In genomic region chr6:43856005-43856765, GRCh38 we compare ENCODE assay signal across 1 cellular context.
TF ChIP-seq lines count a peak whose summit lies in the region.

No MANE protein-coding gene starts in this region.

TF ChIP-seq in HepG2, 621 proteins besides CTCF, POLR2A, EP300 and RAD21 (continued from another document and continues in another):
- TF ChIP-seq CEBPZ (IDR thresholded peaks at IDR 0.05; ENCODE audit: low read length) = no peak
- peak; percentile 99 for TF ChIP-seq CBFB (CRISPR knock-in tag; IDR thresholded peaks at IDR 0.05)
- no peak for TF ChIP-seq FOXA1 (IDR thresholded peaks at IDR 0.05)
- TF ChIP-seq FOXA1 (CRISPR knock-in tag; IDR thresholded peaks at IDR 0.05) = peak; percentile 72
- TF ChIP-seq HNRNPLL (IDR thresholded peaks at IDR 0.05; ENCODE audit: low read depth, low read length, poor library complexity, severe bottlenecking) = peak; percentile 24
- no peak for TF ChIP-seq AGO1 (IDR thresholded peaks at IDR 0.05; ENCODE audit: low read depth, low read length, poor library complexity, severe bottlenecking)
- TF ChIP-seq ZC3H4 (CRISPR knock-in tag; IDR thresholded peaks at IDR 0.05; ENCODE audit: borderline replicate concordance) = no peak
- no peak for TF ChIP-seq ZNF7 (CRISPR knock-in tag; IDR thresholded peaks at IDR 0.05)
- TF ChIP-seq KAT7 (CRISPR knock-in tag; IDR thresholded peaks at IDR 0.05; ENCODE audit: borderline replicate concordance) = no peak
- 0 out of 2 replicates have a peak, but pooled peaks have one; percentile 77 for TF ChIP-seq ZMAT3 (CRISPR knock-in tag; conservative IDR thresholded peaks at IDR 0.05)
- no peak for TF ChIP-seq ZNF337 (CRISPR knock-in tag; IDR thresholded peaks at IDR 0.05; ENCODE audit: borderline replicate concordance, low read depth)
- no peak for TF ChIP-seq HMGA1 (CRISPR knock-in tag; conservative IDR thresholded peaks at IDR 0.05)
- no peak; the same call in 1 of the 2 replicates for TF ChIP-seq TCF7 (IDR thresholded peaks at IDR 0.05; ENCODE audit: low read depth)
- TF ChIP-seq MTF1 (CRISPR knock-in tag; IDR thresholded peaks at IDR 0.05) = no peak
- TF ChIP-seq SSRP1 (CRISPR knock-in tag; IDR thresholded peaks at IDR 0.05) = peak; percentile 99
- TF ChIP-seq ZNF253 (CRISPR knock-in tag; IDR thresholded peaks at IDR 0.05; ENCODE audit: borderline replicate concordance) = no peak
- no peak for TF ChIP-seq PREB (CRISPR knock-in tag; IDR thresholded peaks at IDR 0.05)
- peak; percentile 43; the same call in 1 of the 2 replicates for TF ChIP-seq GABPB1 (CRISPR knock-in tag; IDR thresholded peaks at IDR 0.05)
- peak; percentile 63; the same call in 1 of the 2 replicates for TF ChIP-seq TFAP4 (IDR thresholded peaks at IDR 0.05; ENCODE audit: borderline replicate concordance, low read depth)
- no peak for TF ChIP-seq IRX3 (CRISPR knock-in tag; IDR thresholded peaks at IDR 0.05; ENCODE audit: borderline replicate concordance, low read depth)
- TF ChIP-seq NBN (conservative IDR thresholded peaks at IDR 0.05) = no peak
- peak; percentile 71 for TF ChIP-seq YY1 (IDR thresholded peaks at IDR 0.05; ENCODE audit: insufficient read depth, insufficient replicate concordance, low read depth, low read length)
- TF ChIP-seq ISL2 (CRISPR knock-in tag; IDR thresholded peaks at IDR 0.05) = 0 out of 2 replicates have a peak, but pooled peaks have one; percentile 28
- TF ChIP-seq MZF1 (CRISPR knock-in tag; IDR thresholded peaks at IDR 0.05; ENCODE audit: borderline replicate concordance) = no peak
- no peak for TF ChIP-seq NR0B2 (CRISPR knock-in tag; IDR thresholded peaks at IDR 0.05)
- TF ChIP-seq ZNF496 (CRISPR knock-in tag; IDR thresholded peaks at IDR 0.05; ENCODE audit: insufficient replicate concordance) = no peak
- peak; percentile 17; the same call in 1 of the 2 replicates for TF ChIP-seq BHLHE40 (IDR thresholded peaks at IDR 0.05; ENCODE audit: low read length)
- no peak for TF ChIP-seq SUZ12 (IDR thresholded peaks at IDR 0.05; ENCODE audit: low read depth, low read length)
- TF ChIP-seq MYPOP (CRISPR knock-in tag; IDR thresholded peaks at IDR 0.05) = no peak
- 0 out of 2 replicates have a peak, but pooled peaks have one; percentile 3 for TF ChIP-seq ZNF629 (CRISPR knock-in tag; conservative IDR thresholded peaks at IDR 0.05)
- no peak for TF ChIP-seq ZFP62 (CRISPR knock-in tag; IDR thresholded peaks at IDR 0.05)
- TF ChIP-seq ZNF660 (CRISPR knock-in tag; IDR thresholded peaks at IDR 0.05; ENCODE audit: borderline replicate concordance, low read depth) = no peak
- TF ChIP-seq ZFP91 (CRISPR knock-in tag; IDR thresholded peaks at IDR 0.05; ENCODE audit: borderline replicate concordance) = peak; percentile 87
- no peak for TF ChIP-seq ZNF329 (CRISPR knock-in tag; IDR thresholded peaks at IDR 0.05; ENCODE audit: low read depth)
- TF ChIP-seq PAF1 (CRISPR knock-in tag; IDR thresholded peaks at IDR 0.05) = no peak
- TF ChIP-seq ZNF232 (CRISPR knock-in tag; IDR thresholded peaks at IDR 0.05; ENCODE audit: borderline replicate concordance) = no peak
- no peak for TF ChIP-seq TCF12 (IDR thresholded peaks at IDR 0.05)
- TF ChIP-seq TCF12 (CRISPR knock-in tag; IDR thresholded peaks at IDR 0.05) = no peak
- TF ChIP-seq BRF2 (CRISPR knock-in tag; IDR thresholded peaks at IDR 0.05) = no peak
- no peak for TF ChIP-seq RORA (CRISPR knock-in tag; IDR thresholded peaks at IDR 0.05)
- TF ChIP-seq ZNF333 (CRISPR knock-in tag; IDR thresholded peaks at IDR 0.05; ENCODE audit: borderline replicate concordance) = no peak
- TF ChIP-seq ZFYVE20 (CRISPR knock-in tag; IDR thresholded peaks at IDR 0.05; ENCODE audit: borderline replicate concordance, low read depth) = peak; percentile 82; the same call in 1 of the 2 replicates
- TF ChIP-seq ZNF383 (CRISPR knock-in tag; IDR thresholded peaks at IDR 0.05; ENCODE audit: borderline replicate concordance) = peak; percentile 66; the same call in 1 of the 2 replicates
- TF ChIP-seq ZSCAN12 (CRISPR knock-in tag; IDR thresholded peaks at IDR 0.05) = no peak
- peak; percentile 47; the same call in 1 of the 2 replicates for TF ChIP-seq CCDC6 (CRISPR knock-in tag; IDR thresholded peaks at IDR 0.05)
- peak; percentile 71 for TF ChIP-seq ZNF121 (CRISPR knock-in tag; IDR thresholded peaks at IDR 0.05)
- TF ChIP-seq GPBP1L1 (CRISPR knock-in tag; IDR thresholded peaks at IDR 0.05) = no peak
- TF ChIP-seq TOPORS (CRISPR knock-in tag; IDR thresholded peaks at IDR 0.05) = no peak
- TF ChIP-seq THAP7 (CRISPR knock-in tag; IDR thresholded peaks at IDR 0.05) = peak; percentile 59; the same call in 1 of the 2 replicates
- TF ChIP-seq RBAK (CRISPR knock-in tag; IDR thresholded peaks at IDR 0.05) = no peak
- no peak for TF ChIP-seq ZNF780A (CRISPR knock-in tag; IDR thresholded peaks at IDR 0.05)
- no peak; the same call in 1 of the 2 replicates for TF ChIP-seq ZNF749 (CRISPR knock-in tag; IDR thresholded peaks at IDR 0.05; ENCODE audit: borderline replicate concordance)
- TF ChIP-seq FOXJ3 (CRISPR knock-in tag; IDR thresholded peaks at IDR 0.05; ENCODE audit: borderline replicate concordance) = no peak
- peak; percentile 54; the same call in 1 of the 2 replicates for TF ChIP-seq ZBTB38 (CRISPR knock-in tag; IDR thresholded peaks at IDR 0.05)
- no peak for TF ChIP-seq ZNF746 (CRISPR knock-in tag; IDR thresholded peaks at IDR 0.05)
- no peak for TF ChIP-seq PRMT3 (CRISPR knock-in tag; IDR thresholded peaks at IDR 0.05; ENCODE audit: borderline replicate concordance, low read depth)
- no peak for TF ChIP-seq NFIB (CRISPR knock-in tag; IDR thresholded peaks at IDR 0.05; ENCODE audit: borderline replicate concordance)
- TF ChIP-seq ARID4A (CRISPR knock-in tag; IDR thresholded peaks at IDR 0.05; ENCODE audit: borderline replicate concordance) = peak; percentile 77
